ENCODE assay signal across 26 cellular contexts in genomic region chr5:168984135-168984675, GRCh38.
"Had no signal": no experiment of that assay in that cellular context is flagged by ENCODE, and none has a peak within 500 bp of the region (broad histone marks: within the 10 kb centered on the region; RNA-seq: fewer than 3 reads in every experiment).

No MANE protein-coding gene starts in this region.

- H3K27ac ChIP-seq: hepatocyte, parathyroid adenoma, tibial artery, WERI-Rb-1 had no signal

- H3K9me3 ChIP-seq: mucosa of descending colon, tibial artery had no signal

- H3K4me1 Mint-ChIP-seq: activated naive CD4-positive, alpha-beta T cell treated with anti-CD3 and anti-CD28 coated beads, Interleukin-2, amount 50 U/mL, for 24 hours; memory B cell had no signal

- H3K9ac ChIP-seq: parathyroid adenoma had no signal

- H3K4me3 Mint-ChIP-seq: activated naive CD4-positive, alpha-beta T cell treated with anti-CD3 and anti-CD28 coated beads, Interleukin-2, amount 50 U/mL, for 24 hours; brain; memory B cell; nephron progenitor cell; stimulated activated naive CD8-positive, alpha-beta T cell treated with anti-CD3 and anti-CD28 coated beads, Interleukin-15, Interleukin-2, amounts not matched to agents 100 ng/mL and 50 ng/mL, for 24 hours had no signal

- H3K27ac Mint-ChIP-seq: activated naive CD4-positive, alpha-beta T cell treated with anti-CD3 and anti-CD28 coated beads, Interleukin-2, amount 50 U/mL, for 24 hours; brain; memory B cell; nephron progenitor cell; stimulated activated naive CD8-positive, alpha-beta T cell treated with anti-CD3 and anti-CD28 coated beads, Interleukin-15, Interleukin-2, amounts not matched to agents 100 ng/mL and 50 ng/mL, for 24 hours had no signal

- H3K36me3 Mint-ChIP-seq: activated naive CD4-positive, alpha-beta T cell treated with anti-CD3 and anti-CD28 coated beads, Interleukin-2, amount 50 U/mL, for 24 hours; brain; memory B cell had no signal

- DNase-seq: activated CD4-positive, alpha-beta T cell treated with anti-CD3 and anti-CD28 coated beads for 1 hour; activated gamma-delta T cell treated with Interleukin-2 at 50 U/mL for 16 hours; activated T-cell treated with anti-CD3 and anti-CD28 coated beads, Interleukin-2, amount 50 U/mL, for 1 hour; aorta; caudate nucleus; dermis blood vessel endothelial cell; effector CD8-positive, alpha-beta T cell; foreskin melanocyte; islet precursor cell; left cardiac atrium; mucosa of descending colon; nephron progenitor cell; nucleus accumbens; right cardiac atrium; stimulated activated CD4-positive, alpha-beta T cell treated with anti-CD3 and anti-CD28 coated beads, Interleukin-12 subunit alpha, Interleukin-12 subunit beta, amount 100 ng/mL, for 4 hours; stimulated activated CD4-positive, alpha-beta T cell treated with anti-CD3 and anti-CD28 coated beads, Interleukin-4, amount 100 ng/mL, for 4 hours; substantia nigra; tibial artery; WERI-Rb-1 had no signal

- H3K4me3 ChIP-seq: hepatocyte, mucosa of descending colon, tibial artery had no signal

- H3K36me3 ChIP-seq: tibial artery, WERI-Rb-1 had no signal

- H3K9me3 Mint-ChIP-seq: activated naive CD4-positive, alpha-beta T cell treated with anti-CD3 and anti-CD28 coated beads, Interleukin-2, amount 50 U/mL, for 24 hours; brain; memory B cell; nephron progenitor cell; stimulated activated naive CD8-positive, alpha-beta T cell treated with anti-CD3 and anti-CD28 coated beads, Interleukin-15, Interleukin-2, amounts not matched to agents 100 ng/mL and 50 ng/mL, for 24 hours had no signal

- ATAC-seq: esophagus mucosa, left cardiac atrium, mucosa of descending colon, right cardiac atrium had no signal

- H3K27me3 ChIP-seq: hepatocyte, tibial artery had no signal
